ENCODE assay signal across 8 cellular contexts in genomic region chr7:106598663-106599342, GRCh38.
A peak's percentile ranks its signal among the peaks of the same experiment; 100 is the strongest.
DNase-seq lines count a peak whose midpoint lies in the region; ATAC-seq and TF ChIP-seq lines count a peak whose summit lies in the region.

No MANE protein-coding gene starts in this region.

- no peaks in the 10 kb centered on the region for H3K4me1 ChIP-seq in gastroesophageal sphincter
- H3K4me1 ChIP-seq in trophoblast cell (ENCODE audit: control insufficient read depth in 1 of 2, insufficient read depth in 2 of 2, low read length in 2 of 2) = no peaks in the 10 kb centered on the region
- H3K4me1 ChIP-seq in tibial nerve = peaks cover 0 to 3% (median 0%) of the 10 kb centered on the region in 4 donors

- no peak overlapping the region for H3K23ac ChIP-seq in trophoblast cell (ENCODE audit: low read length)

- H3K27me3 ChIP-seq in gastroesophageal sphincter (no peaks in the 10 kb centered on the region), trophoblast cell (ENCODE audit: insufficient read depth, low read length) (no peaks in the 10 kb centered on the region), tibial nerve (no peaks in the 10 kb centered on the region)

- H3K9ac ChIP-seq in trophoblast cell (ENCODE audit: low read length) = no peak overlapping the region

- no peak overlapping the region for H3K4me3 Mint-ChIP-seq in activated T-helper 2 cell treated with anti-CD3 and anti-CD28 coated beads, Interferon-gamma antibody, Interleukin-2, Interleukin-4, amounts not matched to agents 10 μg/mL and 5 μg/mL and 100 μg/mL, durations not matched to agents 14 hours and 24 hours and 36 hours (ENCODE audit: low read depth)

- peak; percentile 91 for DNase-seq in DMS153 treated with DMSO at 0.1 percent for 48 hours (lab: John Stamatoyannopoulos, UW; ENCODE audit: unreplicated experiment)
- DNase-seq in RPMI7951 (ENCODE audit: low read depth) = peak; percentile 84
- DNase-seq in activated T-helper 2 cell treated with anti-CD3 and anti-CD28 coated beads, Interferon-gamma antibody, Interleukin-2, Interleukin-4, amounts not matched to agents 10 μg/mL and 5 μg/mL and 100 μg/mL, durations not matched to agents 14 hours and 24 hours and 36 hours (ENCODE audit: low spot score) = peak; percentile 63
- peak; percentile 70 to 81 for DNase-seq in trophoblast cell
- DNase-seq in tibial nerve (ENCODE audit: low spot score in 2 of 2) = peak; percentile 22 to 53

- peak overlapping the region; percentile 51 for H2AFZ ChIP-seq in trophoblast cell (ENCODE audit: insufficient read depth, low read length, poor library complexity)

- TF ChIP-seq EP300 in Ishikawa (IDR thresholded peaks at IDR 0.05; ENCODE audit: borderline replicate concordance) = no peak
- TF ChIP-seq EP300 in gastroesophageal sphincter (IDR thresholded peaks at IDR 0.05) = no peak
- peak in 1 of 2 donors; percentile 38 for TF ChIP-seq EP300 in tibial nerve (IDR thresholded peaks at IDR 0.05)

- H2BK120ac ChIP-seq in trophoblast cell (ENCODE audit: insufficient read depth, low read length, poor library complexity) = no peak overlapping the region

- H3K9me3 ChIP-seq in gastroesophageal sphincter (no peaks in the 10 kb centered on the region), trophoblast cell (ENCODE audit: insufficient read depth, low read depth, low read length) (peaks cover 2% of the 10 kb centered on the region), tibial nerve (no peaks in the 10 kb centered on the region)

- no peak overlapping the region for H3K14ac ChIP-seq in trophoblast cell (ENCODE audit: low read length)

- H3K36me3 ChIP-seq in gastroesophageal sphincter (no peaks in the 10 kb centered on the region), trophoblast cell (ENCODE audit: control insufficient read depth in 1 of 2, insufficient read depth in 2 of 2, low read length in 2 of 2) (no peaks in the 10 kb centered on the region), tibial nerve (no peaks in the 10 kb centered on the region)

- H3K27me3 Mint-ChIP-seq in activated T-helper 2 cell treated with anti-CD3 and anti-CD28 coated beads, Interferon-gamma antibody, Interleukin-2, Interleukin-4, amounts not matched to agents 10 μg/mL and 5 μg/mL and 100 μg/mL, durations not matched to agents 14 hours and 24 hours and 36 hours (ENCODE audit: low read depth) = peaks cover 6% of the 10 kb centered on the region

- H3K4me2 ChIP-seq in trophoblast cell (ENCODE audit: low read length) = peak overlapping the region; percentile 54

- H4K8ac ChIP-seq in trophoblast cell (ENCODE audit: low read depth, low read length) = peak overlapping the region; percentile 83

- no peak overlapping the region for H2BK12ac ChIP-seq in trophoblast cell (ENCODE audit: low read length)

- TF ChIP-seq RAD21 in Ishikawa (IDR thresholded peaks at IDR 0.05; ENCODE audit: low read depth) = no peak

- H3K4me1 Mint-ChIP-seq in activated T-helper 2 cell treated with anti-CD3 and anti-CD28 coated beads, Interferon-gamma antibody, Interleukin-2, Interleukin-4, amounts not matched to agents 10 μg/mL and 5 μg/mL and 100 μg/mL, durations not matched to agents 14 hours and 24 hours and 36 hours (ENCODE audit: low read depth) = peaks cover 7% of the 10 kb centered on the region

- H3K36me3 Mint-ChIP-seq in activated T-helper 2 cell treated with anti-CD3 and anti-CD28 coated beads, Interferon-gamma antibody, Interleukin-2, Interleukin-4, amounts not matched to agents 10 μg/mL and 5 μg/mL and 100 μg/mL, durations not matched to agents 14 hours and 24 hours and 36 hours (ENCODE audit: low read depth) = no peaks in the 10 kb centered on the region

- no peak overlapping the region for H2AK5ac ChIP-seq in trophoblast cell (ENCODE audit: low read length)

- H3K79me1 ChIP-seq in trophoblast cell (ENCODE audit: low read length) = peaks cover 2% of the 10 kb centered on the region

- WGBS in gastroesophageal sphincter (ENCODE audit: low coverage in 1 of 2), 2 donors = 7 to 9% methylated on average over 6 of the region's 6 CpGs
- WGBS in trophoblast cell (ENCODE audit: extremely low coverage, insufficient coverage, insufficient read length) = no CpG with 5 or more reads among the region's 6 CpGs
- WGBS in tibial nerve, 2 donors = 7 to 11% methylated on average over 6 of the region's 6 CpGs

- TF ChIP-seq CTCF in gastroesophageal sphincter (IDR thresholded peaks at IDR 0.05) = no peak
- no peak for TF ChIP-seq CTCF in tibial nerve (IDR thresholded peaks at IDR 0.05)

- no peak overlapping the region for H3K27ac ChIP-seq in gastroesophageal sphincter
- no peak overlapping the region for H3K27ac ChIP-seq in trophoblast cell (ENCODE audit: low read depth, low read length)
- H3K27ac ChIP-seq in tibial nerve = no peak overlapping the region

- ATAC-seq in GM21737 (IDR thresholded peaks at IDR 0.05; ENCODE audit: unreplicated experiment) (peak; percentile 98), gastroesophageal sphincter (peak; percentile 79)

- H3K4ac ChIP-seq in trophoblast cell (ENCODE audit: low read depth, low read length) = no peak overlapping the region

- no peaks in the 10 kb centered on the region for H3K79me2 ChIP-seq in trophoblast cell (ENCODE audit: control insufficient read depth, insufficient read depth, low read length, poor library complexity)

- H2BK5ac ChIP-seq in trophoblast cell (ENCODE audit: low read depth, low read length, poor library complexity) = no peak overlapping the region

- intact Hi-C loops in activated T-helper 2 cell treated with anti-CD3 and anti-CD28 coated beads, Interferon-gamma antibody, Interleukin-2, Interleukin-4, amounts not matched to agents 10 μg/mL and 5 μg/mL and 100 μg/mL, durations not matched to agents 14 hours and 24 hours and 36 hours (cut with micrococcal nuclease) = no loop called here

- H3K27ac Mint-ChIP-seq in activated T-helper 2 cell treated with anti-CD3 and anti-CD28 coated beads, Interferon-gamma antibody, Interleukin-2, Interleukin-4, amounts not matched to agents 10 μg/mL and 5 μg/mL and 100 μg/mL, durations not matched to agents 14 hours and 24 hours and 36 hours = no peak overlapping the region

- H3K18ac ChIP-seq in trophoblast cell (ENCODE audit: low read length) = no peak overlapping the region

- no peak for TF ChIP-seq POLR2A in gastroesophageal sphincter (IDR thresholded peaks at IDR 0.05)
- TF ChIP-seq POLR2A in tibial nerve (IDR thresholded peaks at IDR 0.05) = no peak

- no peaks in the 10 kb centered on the region for H3K9me3 Mint-ChIP-seq in activated T-helper 2 cell treated with anti-CD3 and anti-CD28 coated beads, Interferon-gamma antibody, Interleukin-2, Interleukin-4, amounts not matched to agents 10 μg/mL and 5 μg/mL and 100 μg/mL, durations not matched to agents 14 hours and 24 hours and 36 hours

- H4K91ac ChIP-seq in trophoblast cell (ENCODE audit: low read depth, low read length) = peak overlapping the region; percentile 39

- no peak overlapping the region for H4K12ac ChIP-seq in trophoblast cell (ENCODE audit: low read depth, low read length)

- H3K4me3 ChIP-seq in gastroesophageal sphincter (peak overlapping the region; percentile 32 to 33), trophoblast cell (ENCODE audit: low read depth, low read length) (no peak overlapping the region), tibial nerve (peak overlapping the region in 2 of 4 donors; percentile 24 to 34)

TF ChIP-seq in Ishikawa, 13 proteins besides CTCF, POLR2A, EP300 and RAD21 (continues in another document):
- TF ChIP-seq NFIC (IDR thresholded peaks at IDR 0.05) = no peak
- no peak for TF ChIP-seq REST (IDR thresholded peaks at IDR 0.05; ENCODE audit: low read depth)
- no peak for TF ChIP-seq ZBTB7A (IDR thresholded peaks at IDR 0.05; ENCODE audit: low read depth)
- no peak for TF ChIP-seq FOXM1 (IDR thresholded peaks at IDR 0.05; ENCODE audit: borderline replicate concordance, low read depth)
- TF ChIP-seq TCF12 (IDR thresholded peaks at IDR 0.05; ENCODE audit: low read depth) = no peak
- peak; percentile 80 for TF ChIP-seq USF1 (IDR thresholded peaks at IDR 0.05)
- TF ChIP-seq EGR1 (IDR thresholded peaks at IDR 0.05) = no peak
- TF ChIP-seq YY1 (IDR thresholded peaks at IDR 0.05; ENCODE audit: low read depth) = peak; percentile 94
- no peak for TF ChIP-seq TAF1 (IDR thresholded peaks at IDR 0.05; ENCODE audit: low read depth)
- TF ChIP-seq CEBPB (IDR thresholded peaks at IDR 0.05) = no peak
- 0 out of 2 replicates have a peak, but pooled peaks have one; percentile 34 for TF ChIP-seq CREB1 (IDR thresholded peaks at IDR 0.05; ENCODE audit: low read depth)
- TF ChIP-seq TEAD4 (IDR thresholded peaks at IDR 0.05) = no peak

Comparison
In these comparisons a context has a peak if more than half of its experiments do, and no peak if none do; other contexts are left out.
1. DNase-seq: peak in every context shown above with its lines; median percentile 91 in DMS153 treated with DMSO at 0.1 percent for 48 hours; 84 in RPMI7951; 76 in trophoblast cell; 63 in activated T-helper 2 cell treated with anti-CD3 and anti-CD28 coated beads, Interferon-gamma antibody, Interleukin-2, Interleukin-4, amounts not matched to agents 10 μg/mL and 5 μg/mL and 100 μg/mL, durations not matched to agents 14 hours and 24 hours and 36 hours; 38 in tibial nerve.